Comparison of ENCODE assay signal across 12 cellular contexts in the genomic region with DNA sequence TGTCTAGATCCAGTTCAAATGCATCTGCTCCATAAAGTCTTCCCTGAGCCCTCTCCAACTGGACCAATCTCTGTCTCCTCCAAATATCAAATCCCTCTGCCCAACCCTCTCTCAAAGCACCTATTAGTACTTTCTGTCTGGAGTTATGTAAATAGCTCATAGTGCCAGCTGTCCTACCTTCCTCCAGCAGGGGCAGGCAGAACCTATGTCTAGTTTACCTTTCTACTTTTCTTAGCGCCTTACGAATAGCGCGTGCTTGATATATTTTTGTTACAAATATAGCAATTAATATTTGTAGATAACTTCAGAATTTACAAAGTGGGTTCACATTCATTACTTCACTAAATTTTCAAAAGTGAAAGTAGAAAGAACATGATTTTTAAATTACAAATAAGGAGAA. TPM values are rescaled to one million over a fixed set of nuclear protein-coding genes. Genes with fewer than 3 reads are reported as not detected.
DNase-seq lines count a peak whose midpoint lies in the region; ATAC-seq, FAIRE-seq and TF ChIP-seq lines count a peak whose summit lies in the region.
"Had no signal": no experiment of that assay in that cellular context is flagged by ENCODE, and none has a peak within 500 bp of the region (broad histone marks: within the 10 kb centered on the region; RNA-seq: fewer than 3 reads in every experiment).

No MANE protein-coding gene starts in this region.

- peak; percentile 34 for FAIRE-seq in keratinocyte (lab: Jason Lieb, UNC)
- FAIRE-seq in GM12892 (lab: Jason Lieb, UNC), result no peak

- intact Hi-C loops in A673 (cut with micrococcal nuclease; ENCODE audit: unreplicated experiment), result no loop called here

- peak; percentile 29; the same call in 1 of the 2 replicates for TF ChIP-seq CTCF in A673 (conservative IDR thresholded peaks at IDR 0.05; ENCODE audit: low read depth, low read length)
- peak; percentile 38 for TF ChIP-seq CTCF in GM12873 (IDR thresholded peaks at IDR 0.05; ENCODE audit: insufficient read depth, low read depth, low read length, missing control alignments)
- peak; percentile 57 for TF ChIP-seq CTCF in VCaP (conservative IDR thresholded peaks at IDR 0.05)
- TF ChIP-seq CTCF in keratinocyte (optimal IDR thresholded peaks at IDR 0.05 in 1 of 3, IDR thresholded peaks at IDR 0.05 in 1 of 3, conservative IDR thresholded peaks at IDR 0.05 in 1 of 3; ENCODE audit: extremely low read depth in 1 of 3, insufficient read depth in 2 of 3, low read length in 3 of 3), result peak in 2 of 3 experiments; percentile 20 to 26

- peak overlapping the region; percentile 64 for H2AFZ ChIP-seq in keratinocyte (ENCODE audit: control insufficient read depth, low read length)

- POLR2A ChIA-PET in A673 (lab: Charles Lee; ENCODE audit: low non-redundant PET), result no interaction called here

- no peak overlapping the region for H3K4me2 ChIP-seq in keratinocyte (ENCODE audit: control insufficient read depth, extremely low read depth, insufficient read depth, low read depth, low read length)

- no peak for ATAC-seq in HG03095 (IDR thresholded peaks at IDR 0.05; ENCODE audit: unreplicated experiment)

- H3K9ac ChIP-seq in keratinocyte (ENCODE audit: control insufficient read depth, extremely low read depth, insufficient read depth, low read length), result no peak overlapping the region

- H3K4me3 ChIP-seq in A673 (ENCODE audit: low read depth, low read length, poor library complexity, severe bottlenecking) (no peak overlapping the region), keratinocyte (ENCODE audit: control insufficient read depth in 2 of 3, extremely low read depth in 1 of 3, insufficient read depth in 2 of 3, low read depth in 1 of 3, low read length in 3 of 3) (no peak overlapping the region)

- TF ChIP-seq POLR2A in GM12892 (IDR thresholded peaks at IDR 0.05; ENCODE audit: low read depth, low read length), result no peak

- H3K9me3 ChIP-seq in A673 (ENCODE audit: low read depth, low read length, poor library complexity, severe bottlenecking) (no peaks in the 10 kb centered on the region), keratinocyte (ENCODE audit: control insufficient read depth, low read depth, low read length) (no peaks in the 10 kb centered on the region)
- H3K9me3 ChIP-seq: Caco-2 had no signal

- H3K27me3 ChIP-seq in A673 (replicated peaks; ENCODE audit: insufficient read depth, low read depth, low read length, poor library complexity), result no peaks in the 10 kb centered on the region
- H3K27me3 ChIP-seq in keratinocyte (ENCODE audit: control insufficient read depth, extremely low read depth, insufficient read depth, low read length), result no peaks in the 10 kb centered on the region

- no peaks in the 10 kb centered on the region for H3K9me1 ChIP-seq in keratinocyte (ENCODE audit: control insufficient read depth, extremely low read depth, insufficient read depth, low read length)

- CTCF ChIA-PET in A673 (lab: Charles Lee), result interaction anchor here (0.5 kb wide), 1 partner anchor 372 kb away, joined by 5 read pairs; no protein-coding TSS in a partner anchor

- H3K36me3 ChIP-seq in A673 (ENCODE audit: insufficient read depth, low read length, poor library complexity, severe bottlenecking) (no peaks in the 10 kb centered on the region), keratinocyte (ENCODE audit: control insufficient read depth in 2 of 2, extremely low read depth in 1 of 2, insufficient read depth in 2 of 2, low read length in 2 of 2) (no peaks in the 10 kb centered on the region)

- H3K4me1 ChIP-seq in A673 (ENCODE audit: insufficient read depth, low read length, poor library complexity, severe bottlenecking) (no peaks in the 10 kb centered on the region), keratinocyte (ENCODE audit: control insufficient read depth, extremely low read depth, insufficient read depth, low read length) (peaks cover 43% of the 10 kb centered on the region)

- H3K79me2 ChIP-seq in keratinocyte (ENCODE audit: control insufficient read depth, insufficient read depth, low read length), result no peaks in the 10 kb centered on the region

- DNase-seq in A673 (ENCODE audit: low spot score), result no peak
- no peak for DNase-seq in keratinocyte (ENCODE audit: low read depth, low spot score)
- DNase-seq in NCI-H2227 (lab: John Stamatoyannopoulos, UW; ENCODE audit: unreplicated experiment), result no peak
- no peak for DNase-seq in GM12892 (ENCODE audit: insufficient read length)
- no peak for DNase-seq in iPS-NIHi7 (ENCODE audit: extremely low spot score)
- DNase-seq: activated CD4-positive, alpha-beta T cell treated with anti-CD3 and anti-CD28 coated beads, Interleukin-2, amount 50 U/mL, for 4 hours; Caco-2; NCI-H2081; stimulated activated naive CD4-positive, alpha-beta T cell had no signal

- no TSS peak for BruUV-seq in A673 (replicated peaks; lab: Mats Ljungman, UMichigan)

- H3K27ac ChIP-seq in A673 (ENCODE audit: low read depth, low read length, poor library complexity, severe bottlenecking), result no peak overlapping the region
- no peak overlapping the region for H3K27ac ChIP-seq in VCaP
- peak overlapping the region; percentile 90 for H3K27ac ChIP-seq in keratinocyte (ENCODE audit: control insufficient read depth, insufficient read depth, low read length)

- no peaks in the 10 kb centered on the region for H4K20me1 ChIP-seq in keratinocyte (ENCODE audit: control insufficient read depth, extremely low read depth, insufficient read depth, low read length)

- dilution Hi-C loops in keratinocyte (cut with MboI; ENCODE audit: extremely low pct_ligation_motif_present, low sequenced_read_pairs), result no loop called here

RNA-seq across cellular contexts. Expression of a gene that starts 14.0 kb away (rescaled TPM):
- total RNA-seq in A673 (2021), result 4.6 and 4.7 TPM in 2 replicates
- polyA plus RNA-seq in keratinocyte, result 10.4 to 14.7 TPM (median 12.8 TPM) in 3 replicates
- 117 TPM for polyA plus RNA-seq in keratinocyte (2011; ENCODE audit: low read depth)
- polyA plus RNA-seq in keratinocyte (2011; cell fraction: cytosol; rRNA removed), result 8.5 and 14.1 TPM in 2 replicates
- polyA plus RNA-seq in keratinocyte (2011; cell fraction: nucleus; rRNA removed), result 32.3 and 35.1 TPM in 2 replicates
- polyA plus RNA-seq in keratinocyte (2012; ENCODE audit: low replicate concordance), result 30.0 and 53.1 TPM in 2 replicates
- polyA minus RNA-seq in keratinocyte, result 8.4 to 10.0 TPM (median 9.7 TPM) in 3 replicates
- polyA minus RNA-seq in keratinocyte (2011; cell fraction: cytosol; rRNA and poly(A)+ RNA removed), result 10.9 TPM
- 15.5 and 40.6 TPM in 2 replicates for polyA minus RNA-seq in keratinocyte (2011; cell fraction: nucleus; rRNA and poly(A)+ RNA removed)
- 0.17 TPM for polyA plus RNA-seq in GM12892 (2012; ENCODE audit: missing spikeins)
